ENCODE assay signal across 23 cellular contexts in the genomic region with DNA sequence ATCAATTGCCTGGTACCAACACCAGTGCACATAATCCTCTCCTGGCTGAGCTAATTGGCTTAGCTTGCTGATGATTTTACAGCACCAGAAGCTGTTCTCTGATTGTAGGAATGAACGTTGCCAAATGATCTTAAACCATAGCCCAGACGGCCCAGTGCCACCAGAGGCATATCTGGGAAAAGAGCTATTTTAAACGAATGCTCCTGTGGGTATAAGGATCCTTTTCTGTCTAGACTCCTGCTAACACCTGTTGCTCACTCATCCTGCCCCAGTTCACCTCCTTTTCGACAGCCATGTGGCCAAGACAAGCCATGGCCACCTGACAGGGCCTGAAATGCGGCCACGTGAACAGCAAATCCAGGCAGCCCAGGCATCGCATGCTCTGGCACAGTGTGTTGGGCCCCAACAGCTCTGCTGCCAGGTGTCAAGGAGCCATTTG.
"Had no signal": no experiment of that assay in that cellular context is flagged by ENCODE, and none has a peak within 500 bp of the region (broad histone marks: within the 10 kb centered on the region; RNA-seq: fewer than 3 reads in every experiment).

No MANE protein-coding gene starts in this region.

- ATAC-seq: activated CD8-positive, alpha-beta T cell treated with anti-CD3 and anti-CD28 coated beads, Interleukin-2, amount 10 ng/mL, durations not matched to agents 7 days and 5 days; activated T-helper 17 cell treated with anti-CD3 and anti-CD28 coated beads, Interleukin-2, amount 50 U/mL, for 72 hours; effector memory CD8-positive, alpha-beta T cell; stimulated activated effector memory CD8-positive, alpha-beta T cell treated with anti-CD3 and anti-CD28 coated beads, Interleukin-12 subunit alpha, Interleukin-12 subunit beta, amount 100 ng/mL, for 72 hours; stimulated activated naive CD8-positive, alpha-beta T cell treated with anti-CD3 and anti-CD28 coated beads, Interleukin-15, amount 100 ng/mL, for 72 hours; T-cell had no signal

- FAIRE-seq: endothelial cell of umbilical vein, frontal cortex, islet of Langerhans had no signal

- H3K4me3 ChIP-seq: adrenal gland, ascending aorta, colonic mucosa, dorsolateral prefrontal cortex, esophagus muscularis mucosa, tibial artery had no signal

- H3K4me1 ChIP-seq: adrenal gland, ascending aorta, colonic mucosa, esophagus muscularis mucosa, tibial artery had no signal

- H3K9me3 ChIP-seq: adrenal gland, ascending aorta, colonic mucosa had no signal

- H3K36me3 ChIP-seq: adrenal gland, ascending aorta, brain microvascular endothelial cell, colonic mucosa, esophagus muscularis mucosa, tibial artery had no signal

- H3K27me3 ChIP-seq: adrenal gland, ascending aorta, brain microvascular endothelial cell, colonic mucosa, dorsolateral prefrontal cortex, esophagus muscularis mucosa, tibial artery had no signal

- H3K27ac ChIP-seq: adrenal gland, ascending aorta, brain microvascular endothelial cell, colonic mucosa, dorsolateral prefrontal cortex, esophagus muscularis mucosa, tibial artery had no signal

- DNase-seq: activated CD4-positive, alpha-beta T cell treated with anti-CD3 and anti-CD28 coated beads for 1 hour; activated CD4-positive, alpha-beta T cell treated with anti-CD3 and anti-CD28 coated beads, Interleukin-2, amount 50 U/mL, for 1 hour; activated CD8-positive, alpha-beta T cell treated with anti-CD3 and anti-CD28 coated beads, Interleukin-2, amount 10 ng/mL, durations not matched to agents 7 days and 5 days; activated T-cell treated with anti-CD3 and anti-CD28 coated beads, Interleukin-2, amount 50 U/mL, for 24 hours; adrenal gland; brain microvascular endothelial cell; central memory CD4-positive, alpha-beta T cell; colonic mucosa; dorsolateral prefrontal cortex; effector memory CD8-positive, alpha-beta T cell; nephron progenitor cell; posterior cingulate gyrus; stimulated activated CD4-positive, alpha-beta T cell treated with anti-CD3 and anti-CD28 coated beads, Interleukin-1b, Interleukin-23, amount 100 ng/mL, for 48 hours; stimulated activated naive CD8-positive, alpha-beta T cell treated with anti-CD3 and anti-CD28 coated beads, Interleukin-15, amount 100 ng/mL, for 72 hours; T-cell; tibial artery had no signal
